ENCODE assay signal across 16 cellular contexts in genomic region chr4:152266831-152267480, GRCh38.
"Had no signal": no experiment of that assay in that cellular context is flagged by ENCODE, and none has a peak within 500 bp of the region (broad histone marks: within the 10 kb centered on the region; RNA-seq: fewer than 3 reads in every experiment).

No MANE protein-coding gene starts in this region.

- H3K27me3 ChIP-seq: heart left ventricle, stomach, transverse colon had no signal

- H3K4me1 ChIP-seq: transverse colon had no signal

- H3K36me3 ChIP-seq: heart left ventricle, stomach, thoracic aorta, transverse colon had no signal

- H3K4me3 ChIP-seq: heart left ventricle, skin epidermis, stomach, thoracic aorta, transverse colon had no signal

- H3K9me3 ChIP-seq: stomach, thoracic aorta, transverse colon had no signal

- DNase-seq: cortex of kidney; effector memory CD8-positive, alpha-beta T cell; foreskin melanocyte; heart left ventricle; hippocampal formation; kidney glomerular epithelial cell; natural killer cell; posterior cingulate gyrus; stimulated activated CD4-positive, alpha-beta T cell treated with anti-CD3 and anti-CD28 coated beads, Interleukin-12 subunit alpha, Interleukin-12 subunit beta, amount 100 ng/mL, for 4 hours; stimulated activated naive CD4-positive, alpha-beta T cell; stomach; substantia nigra; transverse colon had no signal

- ATAC-seq: effector memory CD8-positive, alpha-beta T cell; heart left ventricle; natural killer cell; sciatic nerve had no signal

- H3K27ac ChIP-seq: heart left ventricle, skin epidermis, stomach, thoracic aorta, transverse colon had no signal
